Comparison of ENCODE assay signal across 24 cellular contexts in the genomic region with DNA sequence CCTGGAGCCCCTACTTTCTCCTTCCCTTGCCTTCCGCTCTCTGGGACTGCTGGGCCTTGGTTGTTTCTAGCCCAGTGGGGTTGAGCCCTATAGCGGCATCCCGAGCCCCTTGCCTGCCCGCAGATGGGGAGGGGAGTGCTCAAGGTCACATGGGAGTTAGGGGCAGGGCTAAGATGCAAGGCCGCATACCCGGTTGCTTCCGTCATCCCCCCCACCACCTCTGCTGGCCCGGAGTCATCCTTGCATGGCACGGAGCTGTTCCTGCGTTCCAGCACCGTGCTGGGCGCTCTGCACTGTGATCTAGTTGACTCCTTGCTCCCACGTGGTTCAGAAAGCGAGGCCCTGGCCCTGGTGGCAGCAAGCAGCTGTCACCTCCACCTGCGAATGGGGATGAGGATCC. TPM values are rescaled to one million over a fixed set of nuclear protein-coding genes. Genes with fewer than 3 reads are reported as not detected.
DNase-seq lines count a peak whose midpoint lies in the region; ATAC-seq and TF ChIP-seq lines count a peak whose summit lies in the region.
"Had no signal": no experiment of that assay in that cellular context is flagged by ENCODE, and none has a peak within 500 bp of the region (broad histone marks: within the 10 kb centered on the region; RNA-seq: fewer than 3 reads in every experiment).

No MANE protein-coding gene starts in this region.

- H3K14ac ChIP-seq in IMR-90 (replicated peaks; ENCODE audit: low read depth, low read length): no peak overlapping the region; the same call in 1 of the 2 replicates

- H2BK5ac ChIP-seq in IMR-90 (ENCODE audit: low read depth, low read length, poor library complexity, severe bottlenecking): no peak overlapping the region

- no peak overlapping the region for H3K56ac ChIP-seq in IMR-90 (ENCODE audit: extremely low read depth, insufficient read depth, low read length)

- 0 out of 2 replicates have a peak, but pooled peaks cover 5% of the 10 kb centered on the region for H4K20me1 ChIP-seq in IMR-90 (ENCODE audit: insufficient read depth, low read length)

- H3K9ac ChIP-seq in IMR-90 (ENCODE audit: low read depth, low read length) (no peak overlapping the region), colonic mucosa (ENCODE audit: low read depth in 2 of 2, low read length in 2 of 2) (no peak overlapping the region)

- H3K23ac ChIP-seq in IMR-90 (ENCODE audit: low read depth, low read length): no peak overlapping the region

- no peaks in the 10 kb centered on the region for H3K9me1 ChIP-seq in IMR-90 (ENCODE audit: insufficient read depth, low read length)

- POLR2A ChIA-PET in IMR-90 (lab: Charles Lee; ENCODE audit: unreplicated experiment): no interaction called here

- H3K4me1 ChIP-seq in IMR-90 (ENCODE audit: control insufficient read depth, insufficient read depth, low read length): peaks cover 2% of the 10 kb centered on the region; the same call in 1 of the 2 replicates
- no peaks in the 10 kb centered on the region for H3K4me1 ChIP-seq in colonic mucosa
- H3K4me1 ChIP-seq: Peyer's patch had no signal

- WGBS in IMR-90 (ENCODE audit: extremely low coverage in 2 of 2, insufficient read length in 1 of 2), 2 experiments: 60% methylated on average over 8 of the region's 15 CpGs; no CpG with 5 or more reads in 1 of the 2 experiments

- ATAC-seq in IMR-90 (ENCODE audit: low read depth): no peak
- ATAC-seq: activated naive CD4-positive, alpha-beta T cell treated with anti-CD3 and anti-CD28 coated beads, Interleukin-2, amount 50 U/mL, for 72 hours; activated T-helper 17 cell treated with anti-CD3 and anti-CD28 coated beads, Interleukin-2, amount 50 U/mL, for 72 hours; left ventricle myocardium superior had no signal

- CTCF ChIA-PET in IMR-90 (lab: Yijun Ruan, JAX): no interaction called here

- no peak overlapping the region for H4K5ac ChIP-seq in IMR-90 (ENCODE audit: low read depth, low read length)

- H3K4me2 ChIP-seq in IMR-90 (ENCODE audit: low read depth, low read length): no peak overlapping the region

- H2BK20ac ChIP-seq in IMR-90 (ENCODE audit: low read depth, low read length): no peak overlapping the region

- no peak for TF ChIP-seq RAD21 in IMR-90 (IDR thresholded peaks at IDR 0.05; ENCODE audit: low read length)

- no peak overlapping the region for H2BK120ac ChIP-seq in IMR-90 (ENCODE audit: low read depth, low read length)

- no peak overlapping the region for H2AFZ ChIP-seq in IMR-90 (replicated peaks; ENCODE audit: low read length, poor library complexity)

- H3K27ac ChIP-seq in IMR-90 (ENCODE audit: insufficient read depth, low read length): no peak overlapping the region
- H3K27ac ChIP-seq in substantia nigra (ENCODE audit: low read depth, low read length, poor library complexity, severe bottlenecking): peak overlapping the region; percentile 80
- no peak overlapping the region for H3K27ac ChIP-seq in colonic mucosa
- H3K27ac ChIP-seq: Peyer's patch had no signal

- no peak overlapping the region for H2BK15ac ChIP-seq in IMR-90 (ENCODE audit: low read depth, low read length)

- H3K4me3 ChIP-seq in IMR-90 (ENCODE audit: insufficient read depth, low read depth, low read length): no peak overlapping the region
- H3K4me3 ChIP-seq in choroid plexus epithelial cell (ENCODE audit: low read depth, low read length): no peak overlapping the region
- no peak overlapping the region for H3K4me3 ChIP-seq in colonic mucosa
- H3K4me3 ChIP-seq: Peyer's patch had no signal

- H3K4ac ChIP-seq in IMR-90 (ENCODE audit: low read depth, low read length): no peak overlapping the region

- H4K8ac ChIP-seq in IMR-90 (ENCODE audit: low read depth in 2 of 2, low read length in 2 of 2): no peak overlapping the region

- no peak for TF ChIP-seq CTCF in IMR-90 (conservative IDR thresholded peaks at IDR 0.05; ENCODE audit: low read depth, low read length)
- TF ChIP-seq CTCF in choroid plexus epithelial cell (conservative IDR thresholded peaks at IDR 0.05; ENCODE audit: low read depth, low read length): no peak
- no peak for TF ChIP-seq CTCF in colonic mucosa (IDR thresholded peaks at IDR 0.05)

- intact Hi-C loops in IMR-90 (cut with micrococcal nuclease) (no loop called here), colonic mucosa (cut with DNase I) (no loop called here)

- in situ Hi-C loops in IMR-90 (cut with MboI; ENCODE audit: low sequenced_read_pairs): no loop called here

- no peak overlapping the region for H4K91ac ChIP-seq in IMR-90 (ENCODE audit: insufficient read depth, low read depth, low read length)

- no peak overlapping the region for H2AK9ac ChIP-seq in IMR-90 (replicated peaks; ENCODE audit: low read depth, low read length, poor library complexity)

- H3K9me3 ChIP-seq in IMR-90 (ENCODE audit: control insufficient read depth, insufficient read depth, low read length) (no peaks in the 10 kb centered on the region), colonic mucosa (no peaks in the 10 kb centered on the region)
- H3K9me3 ChIP-seq: Peyer's patch had no signal

- no peak overlapping the region for H3K18ac ChIP-seq in IMR-90 (ENCODE audit: low read depth, low read length)

- no TSS peak for BruUV-seq in IMR-90 (replicated peaks; lab: Mats Ljungman, UMichigan)

- no peaks in the 10 kb centered on the region for H3K27me3 ChIP-seq in IMR-90 (ENCODE audit: control insufficient read depth, insufficient read depth, low read length)
- H3K27me3 ChIP-seq in colonic mucosa: no peaks in the 10 kb centered on the region
- H3K27me3 ChIP-seq: Peyer's patch had no signal

- H3K36me3 ChIP-seq in IMR-90 (ENCODE audit: control insufficient read depth, insufficient read depth, low read length) (no peaks in the 10 kb centered on the region), colonic mucosa (no peaks in the 10 kb centered on the region)
- H3K36me3 ChIP-seq: Peyer's patch had no signal

- no peaks in the 10 kb centered on the region for H3K79me1 ChIP-seq in IMR-90 (ENCODE audit: low read depth in 1 of 2, low read length in 2 of 2)

- DNase-seq in IMR-90 (peak; percentile 2), choroid plexus epithelial cell (ENCODE audit: low read depth) (peak; percentile 41), islet precursor cell (peak; percentile 86), substantia nigra (lab: John Stamatoyannopoulos, UW) (peak in 1 of 49 donors; percentile 61), colonic mucosa (no peak), SK-N-DZ (ENCODE audit: low spot score) (no peak)
- DNase-seq in stimulated activated CD4-positive, alpha-beta T cell treated with anti-CD3 and anti-CD28 coated beads, Interleukin-4, amount 100 ng/mL, for 24 hours: no peak
- DNase-seq: activated CD4-positive, alpha-beta T cell treated with anti-CD3 and anti-CD28 coated beads, Interleukin-2, amount 50 U/mL, for 1 hour; CD8-positive, alpha-beta memory T cell; cerebellar nuclear complex; DMS53; effector CD8-positive, alpha-beta T cell; HFFc6; Karpas-422; left ventricle myocardium superior; MV-4-11; NCI-H1694 treated with DMSO at 0.1 percent for 48 hours; Peyer's patch; small intestine; stimulated activated naive CD4-positive, alpha-beta T cell had no signal

- no peak overlapping the region for H2AK5ac ChIP-seq in IMR-90 (ENCODE audit: low read depth, low read length)

- dilution Hi-C loops in IMR-90 (cut with HindIII; ENCODE audit: low sequenced_read_pairs, unreplicated experiment): no loop called here

- no peak for TF ChIP-seq POLR2A in IMR-90 (IDR thresholded peaks at IDR 0.05; ENCODE audit: low read depth, low read length)

TF ChIP-seq in IMR-90, 13 proteins besides CTCF, POLR2A, EP300 and RAD21:
- TF ChIP-seq CHD1 (IDR thresholded peaks at IDR 0.05; ENCODE audit: low read depth, low read length) (no peak), MAZ (IDR thresholded peaks at IDR 0.05; ENCODE audit: borderline replicate concordance, low read depth, low read length) (no peak), MXI1 (IDR thresholded peaks at IDR 0.05; ENCODE audit: borderline replicate concordance, low read depth, low read length) (no peak), RFX5 (IDR thresholded peaks at IDR 0.05; ENCODE audit: low read depth, low read length) (no peak), NFE2L2 (IDR thresholded peaks at IDR 0.05; ENCODE audit: low read depth, low read length) (no peak), MAFK (IDR thresholded peaks at IDR 0.05; ENCODE audit: low read depth, low read length) (no peak), SMC3 (IDR thresholded peaks at IDR 0.05; ENCODE audit: low read depth, low read length) (no peak), BHLHE40 (IDR thresholded peaks at IDR 0.05; ENCODE audit: low read depth, low read length) (no peak), CEBPB (IDR thresholded peaks at IDR 0.05; ENCODE audit: low read depth, low read length) (no peak), FOS (IDR thresholded peaks at IDR 0.05; ENCODE audit: low read depth, low read length) (no peak), ELK1 (IDR thresholded peaks at IDR 0.05; ENCODE audit: borderline replicate concordance, low read depth, low read length) (no peak)
- TF ChIP-seq, protein P1, sequence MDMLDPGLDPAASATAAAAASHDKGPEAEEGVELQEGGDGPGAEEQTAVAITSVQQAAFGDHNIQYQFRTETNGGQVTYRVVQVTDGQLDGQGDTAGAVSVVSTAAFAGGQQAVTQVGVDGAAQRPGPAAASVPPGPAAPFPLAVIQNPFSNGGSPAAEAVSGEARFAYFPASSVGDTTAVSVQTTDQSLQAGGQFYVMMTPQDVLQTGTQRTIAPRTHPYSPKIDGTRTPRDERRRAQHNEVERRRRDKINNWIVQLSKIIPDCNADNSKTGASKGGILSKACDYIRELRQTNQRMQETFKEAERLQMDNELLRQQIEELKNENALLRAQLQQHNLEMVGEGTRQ (IDR thresholded peaks at IDR 0.05; ENCODE audit: low read depth, low read length): no peak

RNA-seq across cellular contexts. Expression of gene FLRT1, which starts 18.0 kb away (rescaled TPM):
- total RNA-seq in IMR-90 (2012; rRNA removed): under 0.01 TPM in 2 replicates
- polyA plus RNA-seq in IMR-90 (2012; rRNA removed): 0.07 TPM in 1 of 2 replicates, not detected in the other
- polyA plus RNA-seq in IMR-90 (2012; cell fraction: cytosol; rRNA removed): 0.08 TPM in 1 of 2 replicates, not detected in the other
- 0.02 and 0.05 TPM in 2 replicates for polyA plus RNA-seq in IMR-90 (2012; cell fraction: nucleus; rRNA removed; ENCODE audit: low replicate concordance)
- total RNA-seq in colonic mucosa: under 1 TPM; 0.20 to 0.96 TPM
- 1.1 and 2.5 TPM in 2 replicates for polyA plus RNA-seq in SK-N-DZ (2014; cell fraction: cytosol; rRNA removed)
- 0.72 and 1.4 TPM in 2 replicates for polyA plus RNA-seq in SK-N-DZ (2014; cell fraction: nucleus; rRNA removed)
- total RNA-seq: activated naive CD4-positive, alpha-beta T cell treated with anti-CD3 and anti-CD28 coated beads, Interleukin-2, amount 50 U/mL, for 72 hours; activated T-helper 17 cell treated with anti-CD3 and anti-CD28 coated beads, Interleukin-2, amount 50 U/mL, for 72 hours; CD8-positive, alpha-beta memory T cell; HT1080; T-helper 1 cell treated with Interleukin-12 subunit alpha and Interleukin-12 subunit beta and Interleukin-4 antibody, amounts not matched to agents 30 ng/mL and 1 ng/mL, for 36 hours had no signal
- polyA plus RNA-seq: CD8-positive, alpha-beta memory T cell had no signal

Comparison
In these comparisons a context has a peak if more than half of its experiments do, and no peak if none do; other contexts are left out.
1. DNase-seq: peak in IMR-90 (single experiment), choroid plexus epithelial cell (single experiment) and islet precursor cell (single experiment); none in colonic mucosa (single experiment), stimulated activated CD4-positive, alpha-beta T cell treated with anti-CD3 and anti-CD28 coated beads, Interleukin-4, amount 100 ng/mL, for 24 hours (single experiment) and SK-N-DZ (single experiment).